In the genomic region with DNA sequence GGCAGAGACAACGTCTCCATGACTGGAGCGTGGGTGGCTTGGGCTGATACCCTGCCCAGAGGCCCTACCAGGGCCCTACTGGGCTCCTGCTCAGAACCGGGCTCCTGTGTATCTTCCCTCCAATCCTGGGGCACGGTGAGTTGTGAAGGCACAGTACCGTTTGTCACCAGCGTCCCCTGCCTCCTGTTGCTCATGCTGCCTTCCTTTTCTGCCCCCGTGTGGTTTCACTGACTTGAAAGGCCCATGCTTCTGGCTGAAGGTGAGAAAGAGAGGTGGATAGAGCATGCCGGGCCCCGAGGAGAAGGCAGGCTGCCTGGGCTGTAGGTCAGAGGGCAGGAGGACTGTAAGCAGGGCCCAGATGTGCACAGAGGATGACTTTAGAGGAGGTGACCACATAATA, we compare ENCODE assay signal across 10 cellular contexts. TPM values are rescaled to one million over a fixed set of nuclear protein-coding genes. Genes with fewer than 3 reads are reported as not detected.
DNase-seq lines count a peak whose midpoint lies in the region; ATAC-seq and TF ChIP-seq lines count a peak whose summit lies in the region.
"Had no signal": no experiment of that assay in that cellular context is flagged by ENCODE, and none has a peak within 500 bp of the region (broad histone marks: within the 10 kb centered on the region; RNA-seq: fewer than 3 reads in every experiment).

No MANE protein-coding gene starts in this region.

- H3K27ac ChIP-seq in GM23338 (ENCODE audit: low read depth): no peak overlapping the region
- no peak overlapping the region for H3K27ac ChIP-seq in dorsolateral prefrontal cortex

- no peaks in the 10 kb centered on the region for H3K4me1 Mint-ChIP-seq in GM23338

- TF ChIP-seq CTCF in GM23338 (conservative IDR thresholded peaks at IDR 0.05; ENCODE audit: low read depth in 2 of 2): peak in 1 of 2 experiments; percentile 39; a peak in 2 of 4 replicates
- peak in 40 of 56 donors; percentile 10 to 57 (median 28) for TF ChIP-seq CTCF in dorsolateral prefrontal cortex (IDR thresholded peaks at IDR 0.05 in 54 of 56, conservative IDR thresholded peaks at IDR 0.05 in 2 of 56; ENCODE audit: low read depth in 1 of 56, partially characterized antibody in 56 of 56)

- H3K9me2 ChIP-seq in GM23338 (ENCODE audit: insufficient read depth): no peaks in the 10 kb centered on the region

- no peak overlapping the region; the same call in 1 of the 2 replicates for H3K27ac Mint-ChIP-seq in GM23338

- DNase-seq in GM23338 (ENCODE audit: low spot score) (peak; percentile 26), dorsolateral prefrontal cortex (peak in 2 of 10 donors; percentile 20 to 40), MV-4-11 (lab: John Stamatoyannopoulos, UW) (no peak), NCI-H774 (lab: John Stamatoyannopoulos, UW) (no peak), glomerular visceral epithelial cell (ENCODE audit: extremely low spot score) (no peak)
- DNase-seq in activated CD4-positive, alpha-beta T cell treated with anti-CD3 and anti-CD28 coated beads, Interleukin-2, amount 50 U/mL, for 4 hours: peak; percentile 22 to 36
- peak; percentile 44 to 51 for DNase-seq in stimulated activated CD4-positive, alpha-beta T cell treated with anti-CD3 and anti-CD28 coated beads, Interleukin-2, amount 100 ng/mL, for 24 hours
- DNase-seq: glutamatergic neuron had no signal

- H3K36me3 Mint-ChIP-seq in GM23338 (ENCODE audit: low read depth): no peaks in the 10 kb centered on the region

- peaks cover 3% of the 10 kb centered on the region for H3K27me3 Mint-ChIP-seq in GM23338 (ENCODE audit: insufficient read depth, low read depth, poor library complexity)

- no peaks in the 10 kb centered on the region for H3F3A ChIP-seq in GM23338 (replicated peaks; ENCODE audit: low read depth)

- no peaks in the 10 kb centered on the region for H3K4me1 ChIP-seq in GM23338 (ENCODE audit: insufficient read depth)

- no peak overlapping the region for H3K4me3 Mint-ChIP-seq in GM23338

- H2AFZ ChIP-seq in GM23338: peak overlapping the region; percentile 18; the same call in 1 of the 2 replicates

- no peaks in the 10 kb centered on the region for H3K36me3 ChIP-seq in GM23338 (ENCODE audit: insufficient read depth)

- no peak overlapping the region for H3K4me3 ChIP-seq in GM23338
- H3K4me3 ChIP-seq in dorsolateral prefrontal cortex: no peak overlapping the region

- H3K9me3 Mint-ChIP-seq in GM23338: no peaks in the 10 kb centered on the region

- ATAC-seq in GM23338 (peak; percentile 71), HG02840 (IDR thresholded peaks at IDR 0.05; ENCODE audit: low FRiP score, unreplicated experiment) (no peak)

- no peak overlapping the region for H3K4me2 ChIP-seq in GM23338

- H3K27me3 ChIP-seq in GM23338 (ENCODE audit: insufficient read depth) (no peaks in the 10 kb centered on the region), dorsolateral prefrontal cortex (peaks cover 0 to 4% (median 0%) of the 10 kb centered on the region in 45 donors)

- intact Hi-C loops in dorsolateral prefrontal cortex (cut with DNase I): no loop called here

- H4K20me1 ChIP-seq in GM23338 (replicated peaks; ENCODE audit: insufficient read depth): no peaks in the 10 kb centered on the region

- no peaks in the 10 kb centered on the region for H3K79me2 ChIP-seq in GM23338 (replicated peaks; ENCODE audit: insufficient read depth)

TF ChIP-seq in GM23338, 12 proteins besides CTCF, POLR2A, EP300 and RAD21:
- no peak for TF ChIP-seq REST (IDR thresholded peaks at IDR 0.05; ENCODE audit: unreplicated experiment)
- no peak for TF ChIP-seq CREB1 (CRISPR knock-in tag; IDR thresholded peaks at IDR 0.05; ENCODE audit: low read depth)

RNA-seq across cellular contexts. Expression of gene DMBT1, which starts 9.1 kb away (rescaled TPM):
- total RNA-seq in GM23338 (2014; rRNA removed; shearing (Covaris generic)): 0.03 TPM in 1 of 2 replicates, not detected in the other
- polyA plus RNA-seq in GM23338 (2016; fragmentation: Nextera tagmentation; extraction: Ambion mirVana): 0.05 TPM in 1 of 2 replicates, not detected in the other
- total RNA-seq in dorsolateral prefrontal cortex: 1 to 10 TPM in 41 of 120 experiments, under 1 TPM in 78, not detected in 1; 0.04 to 6.5 (median 0.71) TPM
- total RNA-seq: bronchial epithelial cell had no signal

Comparison
In these comparisons a context has a peak if more than half of its experiments do, and no peak if none do; other contexts are left out.
1. DNase-seq: peak in GM23338 (single experiment), activated CD4-positive, alpha-beta T cell treated with anti-CD3 and anti-CD28 coated beads, Interleukin-2, amount 50 U/mL, for 4 hours (2 of 2) and stimulated activated CD4-positive, alpha-beta T cell treated with anti-CD3 and anti-CD28 coated beads, Interleukin-2, amount 100 ng/mL, for 24 hours (2 of 2); none in MV-4-11 (single experiment), NCI-H774 (single experiment) and glomerular visceral epithelial cell (single experiment).